In the genomic region with DNA sequence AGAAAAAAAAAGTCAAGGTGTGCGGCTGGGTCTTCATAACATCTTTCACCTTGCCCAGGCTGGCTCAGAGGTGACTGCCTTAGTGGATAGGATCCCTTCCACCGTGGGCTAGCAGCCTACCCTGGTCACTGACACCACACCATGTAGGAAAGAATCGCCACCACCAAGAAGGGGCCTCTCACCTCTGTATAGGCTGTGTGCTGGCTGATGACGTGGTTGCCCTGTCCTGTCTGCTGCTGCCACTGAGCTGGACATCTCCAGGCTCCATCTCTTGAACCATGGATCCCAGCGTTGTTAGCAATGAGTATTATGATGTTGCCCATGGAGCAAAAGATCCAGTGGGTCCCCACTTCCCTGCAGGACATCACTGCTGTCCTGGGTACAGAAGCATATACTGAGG, we compare ENCODE assay signal across 28 cellular contexts. TPM values are rescaled to one million over a fixed set of nuclear protein-coding genes. Genes with fewer than 3 reads are reported as not detected.
"Had no signal": no experiment of that assay in that cellular context is flagged by ENCODE, and none has a peak within 500 bp of the region (broad histone marks: within the 10 kb centered on the region; RNA-seq: fewer than 3 reads in every experiment).

A gene with protein sequence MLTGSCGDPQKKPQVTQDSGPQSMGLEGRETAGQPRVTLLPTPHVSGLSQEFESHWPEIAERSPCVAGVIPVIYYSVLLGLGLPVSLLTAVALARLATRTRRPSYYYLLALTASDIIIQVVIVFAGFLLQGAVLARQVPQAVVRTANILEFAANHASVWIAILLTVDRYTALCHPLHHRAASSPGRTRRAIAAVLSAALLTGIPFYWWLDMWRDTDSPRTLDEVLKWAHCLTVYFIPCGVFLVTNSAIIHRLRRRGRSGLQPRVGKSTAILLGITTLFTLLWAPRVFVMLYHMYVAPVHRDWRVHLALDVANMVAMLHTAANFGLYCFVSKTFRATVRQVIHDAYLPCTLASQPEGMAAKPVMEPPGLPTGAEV (plus strand): TSS at position 301 of the 400 bp plus-strand sequence. CDS start 2,035 bp downstream, outside the sequence.

- H3K27ac ChIP-seq: foreskin keratinocyte, hepatocyte, sigmoid colon, upper lobe of right lung had no signal

- H3K27me3 ChIP-seq: upper lobe of right lung had no signal

- H3K4me3 Mint-ChIP-seq: activated naive CD8-positive, alpha-beta T cell treated with anti-CD3 and anti-CD28 coated beads for 36 hours; memory B cell; nephron had no signal

- ATAC-seq: activated T-helper 17 cell treated with anti-CD3 and anti-CD28 coated beads, Interleukin-2, amount 50 U/mL, for 72 hours; foreskin keratinocyte; stimulated activated naive CD8-positive, alpha-beta T cell treated with anti-CD3 and anti-CD28 coated beads, Interleukin-15, Interleukin-2, amounts not matched to agents 100 U/mL and 50 U/mL, for 24 hours; upper lobe of right lung had no signal

- H3K36me3 Mint-ChIP-seq: activated naive CD8-positive, alpha-beta T cell treated with anti-CD3 and anti-CD28 coated beads for 36 hours; memory B cell had no signal

- H3K4me3 ChIP-seq: hepatocyte, sigmoid colon, upper lobe of right lung had no signal

- H3K4me1 ChIP-seq: foreskin keratinocyte, upper lobe of right lung had no signal

- H3K9me3 ChIP-seq: sigmoid colon, upper lobe of right lung had no signal

- DNase-seq: activated CD4-positive, alpha-beta T cell treated with anti-CD3 and anti-CD28 coated beads for 1 hour; activated CD4-positive, alpha-beta T cell treated with anti-CD3 and anti-CD28 coated beads, Interleukin-2, amount 50 U/mL, for 1 hour; activated CD8-positive, alpha-beta memory T cell treated with anti-CD3 and anti-CD28 coated beads for 24 hours; activated CD8-positive, alpha-beta memory T cell treated with anti-CD3 and anti-CD28 coated beads, Interleukin-2, amount 50 U/mL, for 4 hours; activated naive CD4-positive, alpha-beta T cell treated with Interleukin-2 at 50 U/mL for 16 hours; activated naive CD8-positive, alpha-beta T cell treated with anti-CD3 and anti-CD28 coated beads for 36 hours; activated T-cell treated with anti-CD3 and anti-CD28 coated beads, Interleukin-2, amount 50 U/mL, for 24 hours; central memory CD4-positive, alpha-beta T cell; dermis blood vessel endothelial cell; effector CD8-positive, alpha-beta T cell; erythroblast; foreskin keratinocyte; kidney glomerular epithelial cell; sigmoid colon; stimulated activated CD4-positive, alpha-beta T cell treated with anti-CD3 and anti-CD28 coated beads, Interleukin-4, amount 100 ng/mL, for 24 hours; stimulated activated naive CD8-positive, alpha-beta T cell treated with anti-CD3 and anti-CD28 coated beads, Interleukin-15, Interleukin-2, amounts not matched to agents 100 U/mL and 50 U/mL, for 24 hours; T-helper 1 cell; T-helper 9 cell; upper lobe of right lung had no signal

- H2AFZ ChIP-seq: hepatocyte had no signal

- H3K4me1 Mint-ChIP-seq: activated T-helper 17 cell treated with anti-CD3 and anti-CD28 coated beads, Interleukin-2, amount 50 U/mL, for 72 hours; nephron had no signal

- H3K4me2 ChIP-seq: hepatocyte had no signal

- H3K9me3 Mint-ChIP-seq: activated naive CD8-positive, alpha-beta T cell treated with anti-CD3 and anti-CD28 coated beads for 36 hours; activated T-cell treated with anti-CD3 and anti-CD28 coated beads, Interleukin-2, amount 50 U/mL, for 24 hours; activated T-helper 17 cell treated with anti-CD3 and anti-CD28 coated beads, Interleukin-2, amount 50 U/mL, for 72 hours; memory B cell; nephron had no signal

- H3K27me3 Mint-ChIP-seq: activated naive CD8-positive, alpha-beta T cell treated with anti-CD3 and anti-CD28 coated beads for 36 hours had no signal

- H3K36me3 ChIP-seq: sigmoid colon, upper lobe of right lung had no signal

- H3K27ac Mint-ChIP-seq: activated naive CD8-positive, alpha-beta T cell treated with anti-CD3 and anti-CD28 coated beads for 36 hours; activated T-cell treated with anti-CD3 and anti-CD28 coated beads, Interleukin-2, amount 50 U/mL, for 24 hours; activated T-helper 17 cell treated with anti-CD3 and anti-CD28 coated beads, Interleukin-2, amount 50 U/mL, for 72 hours; memory B cell; nephron had no signal

RNA-seq across cellular contexts. Expression of the gene that starts here (rescaled TPM):
- total RNA-seq: activated naive CD8-positive, alpha-beta T cell treated with anti-CD3 and anti-CD28 coated beads for 36 hours; activated T-helper 17 cell treated with anti-CD3 and anti-CD28 coated beads, Interleukin-2, amount 50 U/mL, for 72 hours; astrocyte; fibroblast of lung; foreskin keratinocyte; glomerular endothelial cell; hepatocyte; omental fat pad; renal cortical epithelial cell; upper lobe of right lung had no signal
- polyA plus RNA-seq: fibroblast of lung, foreskin keratinocyte, hepatocyte had no signal
